ENCODE assay signal across 19 cellular contexts in the genomic region with DNA sequence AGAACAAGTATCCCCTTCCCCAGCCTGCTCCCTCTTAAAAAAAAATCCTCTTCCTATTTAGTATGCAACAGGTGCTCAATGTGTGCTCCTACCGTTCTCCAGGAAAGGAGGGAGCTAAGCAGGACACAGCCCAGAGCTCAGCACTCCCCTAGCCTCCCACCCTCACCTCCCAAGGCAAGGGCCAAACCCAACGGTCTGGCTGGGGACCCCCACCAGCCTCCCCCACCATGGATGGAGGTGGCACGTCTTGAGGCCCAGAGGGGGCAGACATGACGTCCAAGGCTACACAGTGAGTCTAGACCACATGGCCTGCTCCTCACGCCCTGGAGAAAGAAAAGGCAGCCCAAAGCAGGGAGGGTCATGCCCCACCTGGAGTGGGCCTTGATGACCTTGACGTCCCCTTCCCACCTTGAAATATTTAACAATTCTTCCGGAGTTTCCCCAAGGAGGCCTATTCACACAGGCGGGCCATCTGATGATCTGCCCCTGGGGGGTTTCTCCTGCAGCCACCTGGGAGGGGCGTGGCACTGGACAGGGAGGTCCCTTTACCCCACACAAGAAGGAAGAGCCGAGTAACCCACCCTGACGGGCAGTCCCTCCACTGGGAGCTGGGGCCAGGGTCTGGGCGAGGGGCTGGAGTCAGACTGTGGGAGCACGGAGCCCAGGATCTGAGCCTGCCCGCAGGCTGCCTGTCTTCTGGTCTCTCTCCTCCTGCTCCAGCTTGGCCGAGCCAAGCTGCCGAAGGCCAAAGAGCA.
"Had no signal": no experiment of that assay in that cellular context is flagged by ENCODE, and none has a peak within 500 bp of the region (broad histone marks: within the 10 kb centered on the region; RNA-seq: fewer than 3 reads in every experiment).

No MANE protein-coding gene starts in this region.

- H3K9me3 ChIP-seq: breast epithelium, lower lobe of right lung, neutrophil, thyroid gland had no signal

- DNase-seq: activated CD4-positive, alpha-beta T cell treated with anti-CD3 and anti-CD28 coated beads, Interleukin-2, amount 10 ng/mL, durations not matched to agents 24 days and 14 days; activated naive CD4-positive, alpha-beta T cell treated with anti-CD3 and anti-CD28 coated beads for 36 hours; activated naive CD8-positive, alpha-beta T cell treated with anti-CD3 and anti-CD28 coated beads, Interleukin-2, amount 50 U/mL, for 24 hours; activated T-cell treated with anti-CD3 and anti-CD28 coated beads for 4 hours; aorta; dermis blood vessel endothelial cell; effector memory CD8-positive, alpha-beta T cell; head of caudate nucleus; immature natural killer cell; lower lobe of right lung; retina; T-helper 2 cell had no signal

- FAIRE-seq: frontal cortex, urothelium cell line had no signal

- H3K4me3 ChIP-seq: breast epithelium, lower lobe of right lung, thyroid gland had no signal

- H3K36me3 Mint-ChIP-seq: immature natural killer cell; stimulated activated memory B cell treated with anti-CD40 and anti-IgM and Interleukin-4, amounts not matched to agents 10 μg/mL and 1 μg/mL and 100 μg/mL, for 72 hours had no signal

- H3K4me1 Mint-ChIP-seq: activated T-helper 17 cell treated with anti-CD3 and anti-CD28 coated beads, Interleukin-2, amount 50 U/mL, for 72 hours had no signal

- H3K27ac ChIP-seq: breast epithelium, lower lobe of right lung, neutrophil, thyroid gland had no signal

- H3K36me3 ChIP-seq: breast epithelium, lower lobe of right lung, neutrophil, thyroid gland had no signal

- H3K9me3 Mint-ChIP-seq: activated CD4-positive, alpha-beta T cell treated with anti-CD3 and anti-CD28 coated beads, Interleukin-2, amount 10 ng/mL, durations not matched to agents 24 days and 14 days; activated naive CD4-positive, alpha-beta T cell treated with anti-CD3 and anti-CD28 coated beads for 36 hours; activated naive CD8-positive, alpha-beta T cell treated with anti-CD3 and anti-CD28 coated beads, Interleukin-2, amount 50 U/mL, for 24 hours; activated T-helper 17 cell treated with anti-CD3 and anti-CD28 coated beads, Interleukin-2, amount 50 U/mL, for 72 hours; effector memory CD8-positive, alpha-beta T cell; immature natural killer cell; stimulated activated memory B cell treated with anti-CD40 and anti-IgM and Interleukin-4, amounts not matched to agents 10 μg/mL and 1 μg/mL and 100 μg/mL, for 72 hours had no signal

- ATAC-seq: activated naive CD8-positive, alpha-beta T cell treated with anti-CD3 and anti-CD28 coated beads, Interleukin-2, amount 50 U/mL, for 24 hours; activated T-helper 17 cell treated with anti-CD3 and anti-CD28 coated beads, Interleukin-2, amount 50 U/mL, for 72 hours; effector memory CD8-positive, alpha-beta T cell; lower lobe of right lung; stimulated activated memory B cell treated with anti-CD40 and anti-IgM and Interleukin-4, amounts not matched to agents 10 μg/mL and 1 μg/mL and 100 μg/mL, for 72 hours had no signal

- H3K27ac Mint-ChIP-seq: activated CD4-positive, alpha-beta T cell treated with anti-CD3 and anti-CD28 coated beads, Interleukin-2, amount 10 ng/mL, durations not matched to agents 24 days and 14 days; activated naive CD4-positive, alpha-beta T cell treated with anti-CD3 and anti-CD28 coated beads for 36 hours; activated naive CD8-positive, alpha-beta T cell treated with anti-CD3 and anti-CD28 coated beads, Interleukin-2, amount 50 U/mL, for 24 hours; activated T-helper 17 cell treated with anti-CD3 and anti-CD28 coated beads, Interleukin-2, amount 50 U/mL, for 72 hours; effector memory CD8-positive, alpha-beta T cell; immature natural killer cell; stimulated activated memory B cell treated with anti-CD40 and anti-IgM and Interleukin-4, amounts not matched to agents 10 μg/mL and 1 μg/mL and 100 μg/mL, for 72 hours had no signal

- H3K4me3 Mint-ChIP-seq: activated CD4-positive, alpha-beta T cell treated with anti-CD3 and anti-CD28 coated beads, Interleukin-2, amount 10 ng/mL, durations not matched to agents 24 days and 14 days; activated naive CD4-positive, alpha-beta T cell treated with anti-CD3 and anti-CD28 coated beads for 36 hours; activated naive CD8-positive, alpha-beta T cell treated with anti-CD3 and anti-CD28 coated beads, Interleukin-2, amount 50 U/mL, for 24 hours; activated T-helper 17 cell treated with anti-CD3 and anti-CD28 coated beads, Interleukin-2, amount 50 U/mL, for 72 hours; effector memory CD8-positive, alpha-beta T cell; immature natural killer cell; stimulated activated memory B cell treated with anti-CD40 and anti-IgM and Interleukin-4, amounts not matched to agents 10 μg/mL and 1 μg/mL and 100 μg/mL, for 72 hours had no signal
